Comparison of ENCODE assay signal across 9 cellular contexts in the genomic region with DNA sequence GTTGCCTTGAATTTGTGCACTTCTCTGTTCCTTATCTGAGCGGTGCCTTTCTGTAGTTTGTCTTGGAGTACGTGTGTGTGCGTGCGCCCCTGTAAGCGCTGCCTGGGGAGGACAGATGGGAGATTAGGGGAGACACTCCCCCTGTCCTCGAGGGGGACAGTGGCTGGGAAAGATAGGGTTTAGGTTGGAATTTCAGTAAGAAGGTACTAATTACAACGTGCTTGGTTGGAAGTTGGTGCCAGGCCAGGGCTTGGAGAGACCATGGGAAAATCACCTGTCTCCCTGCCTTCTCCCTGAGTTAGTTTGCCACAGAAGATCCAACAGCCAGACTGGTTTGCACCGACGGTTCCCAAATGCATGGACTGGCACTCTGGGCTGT.
DNase-seq lines count a peak whose midpoint lies in the region; ATAC-seq, FAIRE-seq and TF ChIP-seq lines count a peak whose summit lies in the region.
"Had no signal": no experiment of that assay in that cellular context is flagged by ENCODE, and none has a peak within 500 bp of the region (broad histone marks: within the 10 kb centered on the region; RNA-seq: fewer than 3 reads in every experiment).

No MANE protein-coding gene starts in this region.

- H3K27me3 ChIP-seq in K562 (ENCODE audit: control insufficient read depth in 2 of 2, insufficient read depth in 2 of 2, low read length in 2 of 2) (no peaks in the 10 kb centered on the region), stomach (no peaks in the 10 kb centered on the region)

- no peak for TF ChIP-seq RAD21 in K562 (CRISPR knock-in tag; conservative IDR thresholded peaks at IDR 0.05 in 1 of 2, IDR thresholded peaks at IDR 0.05 in 1 of 2)

- H3K9me3 ChIP-seq in K562 (replicated peaks; ENCODE audit: control insufficient read depth, insufficient read depth, low read depth, low read length), result no peaks in the 10 kb centered on the region
- H3K9me3 ChIP-seq in kidney (ENCODE audit: control insufficient read depth in 1 of 2, low read length in 2 of 2), result no peaks in the 10 kb centered on the region
- H3K9me3 ChIP-seq in stomach, result no peaks in the 10 kb centered on the region

- H3K36me3 ChIP-seq in K562 (ENCODE audit: control insufficient read depth, insufficient read depth, low read length) (peaks cover 6% of the 10 kb centered on the region; the same call in 1 of the 3 replicates), kidney (ENCODE audit: control insufficient read depth in 1 of 2, insufficient read depth in 2 of 2, low read length in 2 of 2) (peaks cover 0 to 15% of the 10 kb centered on the region in 2 donors), stomach (peaks cover 7 to 27% (median 25%) of the 10 kb centered on the region in 4 donors)

- H3K27ac ChIP-seq in K562 (ENCODE audit: extremely low read depth, low read depth, low read length) (peak overlapping the region; percentile 31; the same call in 2 of the 3 replicates), kidney (ENCODE audit: low read depth in 2 of 2, low read length in 2 of 2) (peak overlapping the region; percentile 93 to 95), stomach (peak overlapping the region; percentile 83 to 95 (median 90))
- H3K27ac ChIP-seq: HL-60 had no signal

- CTCF ChIA-PET in K562 (lab: Yijun Ruan, JAX; ENCODE audit: low intra/inter-chr PET ratio), result no interaction called here

- no peak for TF ChIP-seq POLR2A in K562 (conservative IDR thresholded peaks at IDR 0.05)
- no peak for TF ChIP-seq POLR2A in stomach (IDR thresholded peaks at IDR 0.05)

- peak overlapping the region; percentile 54; the same call in 1 of the 2 replicates for H2AFZ ChIP-seq in K562 (ENCODE audit: low read depth, low read length)

- in situ Hi-C loops in K562 (cut with MboI), result loop anchor here (5.0 to 25.0 kb wide), 2 partner anchors 174 to 674 kb away; no protein-coding TSS in a partner anchor

- no peaks in the 10 kb centered on the region for H3K79me2 ChIP-seq in K562 (ENCODE audit: control insufficient read depth, insufficient read depth, low read length)

- peak overlapping the region; percentile 43 to 76; a peak in 3 of 4 replicates for H3K9ac ChIP-seq in K562 (ENCODE audit: insufficient read depth in 1 of 2, low read depth in 2 of 2, low read length in 2 of 2)
- peak overlapping the region; percentile 82 to 91 for H3K9ac ChIP-seq in kidney (ENCODE audit: low read length in 2 of 2)

- ATAC-seq in GM19372 (IDR thresholded peaks at IDR 0.05; ENCODE audit: low read depth, unreplicated experiment), result peak; percentile 6
- ATAC-seq in HG03571 (IDR thresholded peaks at IDR 0.05; ENCODE audit: unreplicated experiment), result peak; percentile 9
- peak; percentile 75 for ATAC-seq in K562

- H3K4me3 ChIP-seq in K562, result peak overlapping the region; percentile 9; the same call in 1 of the 2 replicates
- H3K4me3 ChIP-seq in kidney (ENCODE audit: low read length in 2 of 2), result peak overlapping the region; percentile 73 to 74
- H3K4me3 ChIP-seq in stomach, result peak overlapping the region; percentile 46 to 61 (median 52)

- H3K4me1 ChIP-seq in K562 (replicated peaks in 1 of 2; ENCODE audit: control insufficient read depth in 2 of 2, insufficient read depth in 2 of 2, low read length in 2 of 2), result peaks cover 14 to 16% of the 10 kb centered on the region in 2 experiments; a peak in 4 of 5 replicates
- H3K4me1 ChIP-seq in kidney (ENCODE audit: control insufficient read depth in 1 of 2, insufficient read depth in 1 of 2, low read depth in 1 of 2, low read length in 2 of 2), result peaks cover 23 to 36% of the 10 kb centered on the region in 2 donors
- H3K4me1 ChIP-seq in stomach, result peaks cover 55 to 88% (median 75%) of the 10 kb centered on the region in 4 donors

- no peaks in the 10 kb centered on the region for H4K20me1 ChIP-seq in K562 (replicated peaks; ENCODE audit: control insufficient read depth, insufficient read depth, low read length)

- FAIRE-seq in K562 (lab: Jason Lieb, UNC) (peak; percentile 52), kidney (lab: Jason Lieb, UNC) (no peak)

- no peaks in the 10 kb centered on the region for H3K9me1 ChIP-seq in K562 (ENCODE audit: control insufficient read depth, insufficient read depth, low read length)

- 14% methylated on average over 9 of the region's 9 CpGs for WGBS in K562 (ENCODE audit: insufficient coverage, low coverage, missing lambda C conversion rate)
- WGBS in stomach, 5 donors, result 5 to 11% (median 8%) methylated on average over 9 of the region's 9 CpGs

- no peak for TF ChIP-seq CTCF in K562 (IDR thresholded peaks at IDR 0.05 in 2 of 3, conservative IDR thresholded peaks at IDR 0.05 in 1 of 3; ENCODE audit: insufficient read depth in 2 of 3, low read depth in 1 of 3, low read length in 3 of 3)
- TF ChIP-seq CTCF in kidney (IDR thresholded peaks at IDR 0.05; ENCODE audit: borderline replicate concordance, extremely low read depth, insufficient read depth), result no peak
- TF ChIP-seq CTCF in stomach (IDR thresholded peaks at IDR 0.05), result no peak

- peak; percentile 28 for DNase-seq in Ammon's horn (ENCODE audit: low spot score)
- DNase-seq in K562 (ENCODE audit: extremely low read depth in 1 of 4, low spot score in 3 of 4), result peak in 3 of 4 experiments; percentile 27 to 68 (median 37)
- peak; percentile 57 for DNase-seq in kidney
- DNase-seq in stomach, result no peak
- no peak for DNase-seq in NCI-H128 (lab: John Stamatoyannopoulos, UW; ENCODE audit: unreplicated experiment)
- DNase-seq in NCI-H345 treated with DMSO at 0.1 percent for 48 hours (lab: John Stamatoyannopoulos, UW; ENCODE audit: unreplicated experiment), result no peak

- POLR2A ChIA-PET in K562 (lab: Yijun Ruan, JAX), result no interaction called here

- TF ChIP-seq EP300 in K562 (IDR thresholded peaks at IDR 0.05; ENCODE audit: low read length) (no peak; the same call in 1 of the 2 replicates), stomach (IDR thresholded peaks at IDR 0.05) (no peak)

- intact Hi-C loops in K562 (cut with micrococcal nuclease), result loop anchor here (5.0 kb wide), 1 partner anchor 189 kb away; no protein-coding TSS in a partner anchor
- intact Hi-C loops in kidney (cut with DNase I), result loop anchor here (5.0 kb wide), 1 partner anchor 244 kb away; no protein-coding TSS in a partner anchor
- intact Hi-C loops in stomach (cut with DNase I; ENCODE audit: low total_unique reads), result loop anchor here (10.0 kb wide), 1 partner anchor 176 kb away; no protein-coding TSS in a partner anchor

- peak overlapping the region; percentile 53 for H3K4me2 ChIP-seq in K562 (ENCODE audit: insufficient read depth, low read length)

- BruUV-seq in K562 (replicated peaks; lab: Mats Ljungman, UMichigan), result no TSS peak

TF ChIP-seq in K562, 482 proteins besides CTCF, POLR2A, EP300 and RAD21 (continues in another document):
- TF ChIP-seq, protein P1, sequence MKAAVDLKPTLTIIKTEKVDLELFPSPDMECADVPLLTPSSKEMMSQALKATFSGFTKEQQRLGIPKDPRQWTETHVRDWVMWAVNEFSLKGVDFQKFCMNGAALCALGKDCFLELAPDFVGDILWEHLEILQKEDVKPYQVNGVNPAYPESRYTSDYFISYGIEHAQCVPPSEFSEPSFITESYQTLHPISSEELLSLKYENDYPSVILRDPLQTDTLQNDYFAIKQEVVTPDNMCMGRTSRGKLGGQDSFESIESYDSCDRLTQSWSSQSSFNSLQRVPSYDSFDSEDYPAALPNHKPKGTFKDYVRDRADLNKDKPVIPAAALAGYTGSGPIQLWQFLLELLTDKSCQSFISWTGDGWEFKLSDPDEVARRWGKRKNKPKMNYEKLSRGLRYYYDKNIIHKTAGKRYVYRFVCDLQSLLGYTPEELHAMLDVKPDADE (conservative IDR thresholded peaks at IDR 0.05; ENCODE audit: control insufficient read depth, low read depth, low read length), result no peak
- peak; percentile 67 for TF ChIP-seq CBFA2T2 (conservative IDR thresholded peaks at IDR 0.05)
- peak in 1 of 2 experiments; percentile 61; a peak in 1 of 4 replicates for TF ChIP-seq MLLT1 (IDR thresholded peaks at IDR 0.05)
- TF ChIP-seq TFAP4 (CRISPR knock-in tag; IDR thresholded peaks at IDR 0.05; ENCODE audit: borderline replicate concordance), result peak; percentile 18; the same call in 1 of the 2 replicates

Comparison
In these comparisons a context has a peak if more than half of its experiments do, and no peak if none do; other contexts are left out.
1. DNase-seq: peak in Ammon's horn (single experiment), K562 (3 of 4) and kidney (single experiment); none in stomach (single experiment), NCI-H128 (single experiment) and NCI-H345 treated with DMSO at 0.1 percent for 48 hours (single experiment).
2. ATAC-seq: peak in every context shown above with its lines; median percentile 75 in K562; 9 in HG03571; 6 in GM19372.
3. H3K27ac ChIP-seq: peak in every context shown above with its lines; median percentile 94 in kidney; 90 in stomach; 31 in K562.
4. H3K4me3 ChIP-seq: peak in every context shown above with its lines; median percentile 74 in kidney; 52 in stomach; 9 in K562.